In the genomic region with DNA sequence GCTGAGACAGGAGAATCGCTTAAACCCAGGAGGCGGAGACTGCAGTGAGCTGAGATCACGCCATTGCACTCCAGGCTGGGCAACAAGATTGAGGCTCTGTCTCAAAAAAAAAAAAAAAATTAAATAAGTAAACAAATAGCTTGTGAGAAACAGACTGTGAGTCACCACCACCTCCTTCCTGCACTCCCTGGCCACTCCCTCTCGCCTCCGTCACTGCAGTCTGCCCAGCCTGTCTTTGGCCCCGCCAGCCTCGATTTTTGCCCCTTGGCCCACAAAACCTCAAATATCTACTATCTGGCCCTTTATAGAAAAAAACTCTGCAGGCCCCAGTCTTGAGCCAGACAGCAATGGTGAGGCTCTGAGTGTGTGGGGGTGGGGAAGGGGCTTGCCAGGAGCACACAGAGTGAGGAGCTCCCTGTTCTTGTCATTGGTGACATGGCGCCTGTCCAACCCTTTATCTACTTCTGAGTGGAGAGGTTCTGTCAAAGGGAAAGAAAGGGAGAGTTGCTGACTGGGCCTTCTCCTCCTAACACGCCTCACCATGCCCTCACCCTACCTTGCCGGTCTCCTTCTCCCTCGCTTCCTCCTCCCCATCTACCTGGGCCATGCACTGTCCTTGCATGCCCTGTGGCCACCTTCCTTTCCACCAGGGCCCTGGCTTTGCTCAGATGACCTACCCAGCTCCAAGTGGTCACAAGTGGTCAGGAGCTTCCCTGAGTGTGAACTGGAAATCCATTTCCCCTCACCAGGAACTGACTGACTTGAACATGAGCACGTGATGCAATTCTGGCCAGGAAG, we compare ENCODE assay signal across 8 cellular contexts. TPM values are rescaled to one million over a fixed set of nuclear protein-coding genes. Genes with fewer than 3 reads are reported as not detected.
DNase-seq lines count a peak whose midpoint lies in the region; ATAC-seq and TF ChIP-seq lines count a peak whose summit lies in the region.

No MANE protein-coding gene starts in this region.

- no peak overlapping the region for H3K4me2 ChIP-seq in mammary epithelial cell (ENCODE audit: insufficient read depth, low read depth, low read length)

- intact Hi-C loops in mammary epithelial cell (cut with micrococcal nuclease) (no loop called here), lower leg skin (cut with DNase I; ENCODE audit: low total_unique reads) (no loop called here)

- TF ChIP-seq POLR2A in lower leg skin (IDR thresholded peaks at IDR 0.05): no peak

- no peak overlapping the region for H2AFZ ChIP-seq in mammary epithelial cell (ENCODE audit: low read depth, low read length)

- H3K9ac ChIP-seq in mammary epithelial cell (ENCODE audit: insufficient read depth, low read length): no peak overlapping the region

- no TSS peak for BruUV-seq in mammary epithelial cell (replicated peaks; lab: Mats Ljungman, UMichigan)

- no peaks in the 10 kb centered on the region for H3K79me2 ChIP-seq in mammary epithelial cell (ENCODE audit: insufficient read depth, low read length)

- peaks cover 26% of the 10 kb centered on the region for H3K4me1 ChIP-seq in mammary epithelial cell (ENCODE audit: insufficient read depth, low read length)

- no peaks in the 10 kb centered on the region for H3K9me3 ChIP-seq in mammary epithelial cell (replicated peaks; ENCODE audit: insufficient read depth, low read length)

- WGBS in mammary epithelial cell (ENCODE audit: low coverage, missing lambda C conversion rate): 92% methylated on average over 10 of the region's 12 CpGs
- WGBS in lower leg skin, 2 donors: 64 to 66% methylated on average over 12 of the region's 12 CpGs

- H3K4me3 ChIP-seq in mammary epithelial cell (replicated peaks in 1 of 3; ENCODE audit: insufficient read depth in 1 of 3, low read depth in 2 of 3, low read length in 3 of 3): no peak overlapping the region
- no peak overlapping the region for H3K4me3 ChIP-seq in lower leg skin (ENCODE audit: low read depth, poor library complexity, severe bottlenecking)

- TF ChIP-seq CTCF in mammary epithelial cell (conservative IDR thresholded peaks at IDR 0.05 in 1 of 2, IDR thresholded peaks at IDR 0.05 in 1 of 2; ENCODE audit: extremely low read depth in 1 of 2, insufficient read depth in 1 of 2, low read depth in 1 of 2, low read length in 2 of 2): no peak
- no peak for TF ChIP-seq CTCF in lower leg skin (IDR thresholded peaks at IDR 0.05)

- peaks cover 2% of the 10 kb centered on the region for H4K20me1 ChIP-seq in mammary epithelial cell (ENCODE audit: insufficient read depth, low read length)

- H3K27me3 ChIP-seq in mammary epithelial cell (ENCODE audit: insufficient read depth, low read length): peaks cover 2% of the 10 kb centered on the region

- H3K36me3 ChIP-seq in mammary epithelial cell (ENCODE audit: insufficient read depth, low read length): no peaks in the 10 kb centered on the region

- no peak overlapping the region for H3K27ac ChIP-seq in mammary epithelial cell (ENCODE audit: insufficient read depth, low read depth, low read length)

- in situ Hi-C loops in mammary epithelial cell (cut with MboI; ENCODE audit: low sequenced_read_pairs in 2 of 2): no loop called here

- ATAC-seq in HG02759 (IDR thresholded peaks at IDR 0.05; ENCODE audit: unreplicated experiment) (no peak), GM21717 (IDR thresholded peaks at IDR 0.05; ENCODE audit: unreplicated experiment) (no peak)

- DNase-seq in CD1c-positive myeloid dendritic cell (ENCODE audit: extremely low spot score) (peak; percentile 77), NCI-H2196 treated with DMSO at 0.1 percent for 48 hours (lab: John Stamatoyannopoulos, UW; ENCODE audit: unreplicated experiment) (peak; percentile 28), mammary epithelial cell (peak; percentile 66), lower leg skin (ENCODE audit: low spot score in 2 of 2) (peak; percentile 71 to 94), DMS 273 (lab: John Stamatoyannopoulos, UW; ENCODE audit: unreplicated experiment) (no peak), SHP77 treated with DMSO at 0.1 percent for 48 hours (lab: John Stamatoyannopoulos, UW) (no peak)

- CTCF ChIA-PET in mammary epithelial cell (lab: Charles Lee; ENCODE audit: low non-redundant PET): interaction anchor here (0.6 kb wide), 1 partner anchor 41 kb away, joined by 5 read pairs; no protein-coding TSS in a partner anchor

- dilution Hi-C loops in mammary epithelial cell (cut with HindIII; ENCODE audit: low sequenced_read_pairs): no loop called here

RNA-seq across cellular contexts. Expression of a gene that starts 22.1 kb away (rescaled TPM):
- total RNA-seq in mammary epithelial cell: 10 to 100 TPM; 28.8 to 30.2 TPM
- polyA plus RNA-seq in mammary epithelial cell: 47.9 TPM
- 69.8 TPM for polyA minus RNA-seq in mammary epithelial cell
- 10 to 100 TPM; 36.5 to 48.0 (median 41.3) TPM for total RNA-seq in lower leg skin

Comparison
In these comparisons a context has a peak if more than half of its experiments do, and no peak if none do; other contexts are left out.
1. DNase-seq: peak in CD1c-positive myeloid dendritic cell (single experiment), NCI-H2196 treated with DMSO at 0.1 percent for 48 hours (single experiment), mammary epithelial cell (single experiment) and lower leg skin (2 of 2); none in DMS 273 (single experiment) and SHP77 treated with DMSO at 0.1 percent for 48 hours (single experiment).